ENCODE assay signal across 1 cellular context in genomic region chr1:104072915-104073371, GRCh38.
A peak's percentile ranks its signal among the peaks of the same experiment; 100 is the strongest.
TF ChIP-seq lines count a peak whose summit lies in the region.

No MANE protein-coding gene starts in this region.

TF ChIP-seq in K562, 482 proteins besides CTCF, POLR2A, EP300 and RAD21 (continued from another document):
- no peak for TF ChIP-seq ELK3 (CRISPR knock-in tag; IDR thresholded peaks at IDR 0.05)
- no peak for TF ChIP-seq DDX20 (tag; IDR thresholded peaks at IDR 0.05; ENCODE audit: low read depth)
- TF ChIP-seq TAF9B (IDR thresholded peaks at IDR 0.05; ENCODE audit: partially characterized antibody), result no peak
- no peak for TF ChIP-seq ZNF212 (CRISPR knock-in tag; IDR thresholded peaks at IDR 0.05)
- TF ChIP-seq MCM5 (IDR thresholded peaks at IDR 0.05; ENCODE audit: low read depth), result no peak
- TF ChIP-seq ZNF445 (CRISPR knock-in tag; IDR thresholded peaks at IDR 0.05; ENCODE audit: low read depth), result no peak
- TF ChIP-seq CCAR2 (IDR thresholded peaks at IDR 0.05; ENCODE audit: low read depth, low read length), result no peak
- TF ChIP-seq ETV1 (tag; conservative IDR thresholded peaks at IDR 0.05; ENCODE audit: low read depth), result no peak
- TF ChIP-seq SMARCC2 (IDR thresholded peaks at IDR 0.05; ENCODE audit: low read depth), result no peak
- no peak for TF ChIP-seq ZNF444 (CRISPR knock-in tag; IDR thresholded peaks at IDR 0.05)
- TF ChIP-seq ZBTB43 (CRISPR knock-in tag; IDR thresholded peaks at IDR 0.05), result no peak
- TF ChIP-seq NFIC (IDR thresholded peaks at IDR 0.05), result no peak
- TF ChIP-seq RBM34 (IDR thresholded peaks at IDR 0.05; ENCODE audit: borderline replicate concordance, insufficient read depth, low read length), result no peak
- no peak for TF ChIP-seq ZNF561 (CRISPR knock-in tag; conservative IDR thresholded peaks at IDR 0.05)
- no peak for TF ChIP-seq CHD2 (IDR thresholded peaks at IDR 0.05; ENCODE audit: low read depth, low read length)
- no peak for TF ChIP-seq DPF2 (IDR thresholded peaks at IDR 0.05)
- peak; percentile 87 for TF ChIP-seq GABPA (tag; conservative IDR thresholded peaks at IDR 0.05; ENCODE audit: low read depth)
- no peak for TF ChIP-seq ZNF143 (CRISPR knock-in tag; IDR thresholded peaks at IDR 0.05)
- TF ChIP-seq GATA2 (CRISPR knock-in tag; IDR thresholded peaks at IDR 0.05), result no peak
- TF ChIP-seq PHF8 (IDR thresholded peaks at IDR 0.05; ENCODE audit: borderline replicate concordance, low read length), result peak; percentile 33; the same call in 1 of the 2 replicates
- no peak for TF ChIP-seq ZBTB8A (IDR thresholded peaks at IDR 0.05; ENCODE audit: partially characterized antibody)
- TF ChIP-seq ZFX (CRISPR knock-in tag; IDR thresholded peaks at IDR 0.05), result peak; percentile 67
- TF ChIP-seq ZNF263 (CRISPR knock-in tag; IDR thresholded peaks at IDR 0.05; ENCODE audit: borderline replicate concordance), result no peak
- TF ChIP-seq YY1 (IDR thresholded peaks at IDR 0.05; ENCODE audit: borderline replicate concordance in 1 of 3, control insufficient read depth in 1 of 3, extremely low read depth in 1 of 3, insufficient read depth in 3 of 3, insufficient read length in 1 of 3, insufficient replicate concordance in 2 of 3, low read depth in 1 of 3, low read length in 2 of 3), result peak in 2 of 3 experiments; percentile 27 to 77
- TF ChIP-seq PRMT5 (CRISPR knock-in tag; IDR thresholded peaks at IDR 0.05), result no peak
- TF ChIP-seq ZHX1 (conservative IDR thresholded peaks at IDR 0.05; ENCODE audit: low read length), result no peak
- no peak for TF ChIP-seq U2AF2 (optimal IDR thresholded peaks at IDR 0.05; ENCODE audit: low read depth, low read length)
